In the genomic region with DNA sequence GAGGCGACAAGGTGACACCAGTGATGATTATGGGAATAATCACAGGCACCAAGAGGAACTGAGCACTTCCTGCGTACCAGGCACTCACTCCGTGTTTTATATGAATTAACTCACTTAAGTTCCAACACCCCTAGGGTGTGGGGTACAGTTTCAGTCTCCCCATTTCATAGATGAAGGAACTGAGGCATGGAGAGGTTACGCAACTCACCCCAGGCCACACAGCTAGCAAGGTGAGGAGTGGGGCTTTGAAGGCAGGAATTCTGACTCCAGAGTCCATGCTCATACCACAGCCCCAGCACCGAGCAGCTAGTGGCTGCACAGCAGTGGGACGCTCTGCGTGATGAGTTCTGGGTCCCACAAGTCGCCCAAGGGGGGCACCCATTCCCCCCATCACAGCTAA, we compare ENCODE assay signal across 19 cellular contexts.
"Had no signal": no experiment of that assay in that cellular context is flagged by ENCODE, and none has a peak within 500 bp of the region (broad histone marks: within the 10 kb centered on the region; RNA-seq: fewer than 3 reads in every experiment).

No MANE protein-coding gene starts in this region.

- H3K9ac ChIP-seq: KMS-11, SK-N-SH had no signal

- H3K4me2 ChIP-seq: KMS-11, SK-N-SH had no signal

- ATAC-seq: Panc1 had no signal

- H3K9me3 ChIP-seq: SK-N-SH had no signal

- DNase-seq: Kasumi-1, MM.1S, NCI-H1092 treated with DMSO at 0.1 percent for 48 hours, NCI-H1436, NCI-H187, NCI-H2029, NCI-H2081 treated with DMSO at 0.1 percent for 48 hours, NCI-H2171, NCI-H226, NCI-H446, NCI-H510A, NCI-H69, NCI-H774, SHP77 had no signal

- H3K27ac ChIP-seq: HL-60, KMS-11, RWPE1 had no signal
